Comparison of ENCODE assay signal across 8 cellular contexts in the genomic region with DNA sequence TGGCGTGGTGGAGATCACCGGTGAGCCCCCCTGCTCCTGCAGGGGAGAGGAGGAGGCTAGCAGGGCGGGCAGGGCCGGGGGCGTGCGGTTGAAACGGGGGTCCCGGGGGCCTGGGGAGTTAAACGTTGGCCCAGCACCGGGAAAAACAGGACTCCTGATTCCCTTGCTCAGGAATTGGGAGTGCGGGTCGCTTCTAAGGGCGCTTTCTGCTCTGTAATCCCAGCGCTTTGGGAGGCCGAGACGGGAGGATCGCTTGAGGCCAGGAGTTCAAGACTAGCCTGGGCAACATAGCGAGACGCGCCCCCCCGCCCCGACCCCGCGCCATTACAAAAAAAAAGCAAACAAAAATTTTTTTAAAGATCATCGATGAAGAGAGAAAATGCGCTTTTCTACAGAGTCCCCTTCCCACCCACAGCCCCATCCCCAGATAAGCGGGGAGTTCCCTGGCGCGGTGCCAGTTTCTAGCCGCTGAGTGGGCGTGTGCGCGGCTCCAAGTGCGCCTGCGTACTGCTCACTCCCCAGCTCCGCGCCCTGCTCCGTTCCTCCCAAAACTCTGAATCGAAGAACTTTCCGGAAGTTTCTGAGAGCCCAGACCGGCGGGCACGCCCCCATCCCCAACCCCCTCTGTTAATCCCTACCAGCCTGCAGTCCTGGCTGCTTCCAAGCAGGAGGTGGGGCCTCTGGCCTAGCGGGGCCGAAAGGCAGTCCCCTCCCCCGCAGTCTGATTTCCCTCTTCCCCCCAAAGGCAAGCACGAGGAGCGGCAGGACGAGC. TPM values are rescaled to one million over a fixed set of nuclear protein-coding genes. Genes with fewer than 3 reads are reported as not detected.
A peak's percentile ranks its signal among the peaks of the same experiment; 100 is the strongest.
DNase-seq lines count a peak whose midpoint lies in the region; ATAC-seq and TF ChIP-seq lines count a peak whose summit lies in the region.

No MANE protein-coding gene starts in this region.

- peaks cover 9% of the 10 kb centered on the region for H3K27me3 Mint-ChIP-seq in activated CD4-positive, alpha-beta memory T cell treated with anti-CD3 and anti-CD28 coated beads, Interleukin-2, amount 10 ng/mL, durations not matched to agents 7 days and 5 days

- peak overlapping the region; percentile 80 to 100 (median 98) for H3K27ac ChIP-seq in dorsolateral prefrontal cortex

- CTCF ChIA-PET in activated CD4-positive, alpha-beta memory T cell treated with anti-CD3 and anti-CD28 coated beads, Interleukin-2, amount 10 ng/mL, durations not matched to agents 7 days and 5 days (lab: Charles Lee): interaction anchor here (0.8 to 2.7 kb wide), 4 partner anchors 9 to 14 kb away, joined by 3 to 18 read pairs (median 8); no protein-coding TSS in a partner anchor

- no peak for TF ChIP-seq POLR2A in lower leg skin (IDR thresholded peaks at IDR 0.05)

- POLR2A ChIA-PET in activated CD4-positive, alpha-beta memory T cell treated with anti-CD3 and anti-CD28 coated beads, Interleukin-2, amount 10 ng/mL, durations not matched to agents 7 days and 5 days (lab: Charles Lee): interaction anchor here (3.8 kb wide), 1 partner anchor 14 kb away, joined by 19 read pairs; no protein-coding TSS in a partner anchor

- peak in 2 of 56 donors; percentile 3 to 9 for TF ChIP-seq CTCF in dorsolateral prefrontal cortex (IDR thresholded peaks at IDR 0.05 in 54 of 56, conservative IDR thresholded peaks at IDR 0.05 in 2 of 56; ENCODE audit: low read depth in 1 of 56, partially characterized antibody in 56 of 56)
- TF ChIP-seq CTCF in lower leg skin (IDR thresholded peaks at IDR 0.05): no peak

- peak; percentile 69 for DNase-seq in DMS79 treated with DMSO at 0.1 percent for 48 hours (lab: John Stamatoyannopoulos, UW)
- DNase-seq in NCI-H69 (lab: John Stamatoyannopoulos, UW): peak; percentile 88
- DNase-seq in activated CD4-positive, alpha-beta memory T cell treated with anti-CD3 and anti-CD28 coated beads, Interleukin-2, amount 10 ng/mL, durations not matched to agents 7 days and 5 days: peak; percentile 72
- peak in 7 of 10 donors; percentile 33 to 71 (median 66) for DNase-seq in dorsolateral prefrontal cortex
- DNase-seq in lower leg skin (ENCODE audit: low spot score in 2 of 2): peak; percentile 86 to 98
- DNase-seq in stimulated activated CD4-positive, alpha-beta T cell treated with anti-CD3 and anti-CD28 coated beads, Interleukin-4, amount 100 ng/mL, for 24 hours: peak; percentile 80

- peaks cover 18% of the 10 kb centered on the region for H3K4me1 Mint-ChIP-seq in activated CD4-positive, alpha-beta memory T cell treated with anti-CD3 and anti-CD28 coated beads, Interleukin-2, amount 10 ng/mL, durations not matched to agents 7 days and 5 days

- peak overlapping the region; percentile 67 for H3K27ac Mint-ChIP-seq in activated CD4-positive, alpha-beta memory T cell treated with anti-CD3 and anti-CD28 coated beads, Interleukin-2, amount 10 ng/mL, durations not matched to agents 7 days and 5 days

- peak overlapping the region; percentile 57 to 95 (median 82) for H3K4me3 ChIP-seq in dorsolateral prefrontal cortex
- peak overlapping the region; percentile 95 for H3K4me3 ChIP-seq in lower leg skin (ENCODE audit: low read depth, poor library complexity, severe bottlenecking)

- ATAC-seq in HG02610 (IDR thresholded peaks at IDR 0.05; ENCODE audit: unreplicated experiment): peak; percentile 34
- no peak for ATAC-seq in HG03025 (IDR thresholded peaks at IDR 0.05; ENCODE audit: low FRiP score, unreplicated experiment)

- no peaks in the 10 kb centered on the region for H3K27me3 ChIP-seq in dorsolateral prefrontal cortex

- WGBS in lower leg skin, 2 donors: 0 to 1% methylated on average over 42 to 43 of the region's 49 CpGs

- intact Hi-C loops in dorsolateral prefrontal cortex (cut with DNase I): no loop called here
- intact Hi-C loops in lower leg skin (cut with DNase I; ENCODE audit: low total_unique reads): no loop called here

- H3K9me3 Mint-ChIP-seq in activated CD4-positive, alpha-beta memory T cell treated with anti-CD3 and anti-CD28 coated beads, Interleukin-2, amount 10 ng/mL, durations not matched to agents 7 days and 5 days: no peaks in the 10 kb centered on the region

- no peaks in the 10 kb centered on the region for H3K36me3 Mint-ChIP-seq in activated CD4-positive, alpha-beta memory T cell treated with anti-CD3 and anti-CD28 coated beads, Interleukin-2, amount 10 ng/mL, durations not matched to agents 7 days and 5 days (ENCODE audit: low read depth)

- peak overlapping the region; percentile 84 for H3K4me3 Mint-ChIP-seq in activated CD4-positive, alpha-beta memory T cell treated with anti-CD3 and anti-CD28 coated beads, Interleukin-2, amount 10 ng/mL, durations not matched to agents 7 days and 5 days

RNA-seq across cellular contexts. Expression of gene HSPB1, which starts 0.8 kb away (rescaled TPM):
- 10 to 100 TPM; 33.7 to 38.4 TPM for total RNA-seq in activated CD4-positive, alpha-beta memory T cell treated with anti-CD3 and anti-CD28 coated beads, Interleukin-2, amount 10 ng/mL, durations not matched to agents 7 days and 5 days
- total RNA-seq in dorsolateral prefrontal cortex (1,000 to 10,000 TPM in 8 of 120 experiments, 100 to 1,000 TPM in 110, 10 to 100 TPM in 2; 98.5 to 2,404 (median 228) TPM), lower leg skin (1,000 to 10,000 TPM; 1,628 to 3,756 (median 2,658) TPM)

RNA-seq across cellular contexts. Expression of gene YWHAG, which starts 55.5 kb away (rescaled TPM):
- 10 to 100 TPM; 83.1 to 84.8 TPM for total RNA-seq in activated CD4-positive, alpha-beta memory T cell treated with anti-CD3 and anti-CD28 coated beads, Interleukin-2, amount 10 ng/mL, durations not matched to agents 7 days and 5 days
- 100 to 1,000 TPM; 221 to 937 (median 675) TPM for total RNA-seq in dorsolateral prefrontal cortex
- 10 to 100 TPM; 46.5 to 64.5 (median 56.4) TPM for total RNA-seq in lower leg skin
